8 cellular contexts compared by ENCODE assay signal in genomic region chr6:153024401-153025017, GRCh38. TPM values are rescaled to one million over a fixed set of nuclear protein-coding genes. Genes with fewer than 3 reads are reported as not detected.
DNase-seq lines count a peak whose midpoint lies in the region; ATAC-seq lines count a peak whose summit lies in the region.

No MANE protein-coding gene starts in this region.

- in situ Hi-C loops in G401 (cut with HindIII; ENCODE audit: low sequenced_read_pairs) = no loop called here

- peaks cover 0 to 4% of the 10 kb centered on the region in 2 donors for H3K4me1 Mint-ChIP-seq in natural killer cell treated with Interleukin-12 subunit alpha and Interleukin-12 subunit beta and Interleukin-15 and Interleukin-18, amount 100 ng/mL, for 72 hours (ENCODE audit: low read depth in 2 of 2)

- no peaks in the 10 kb centered on the region for H3K36me3 Mint-ChIP-seq in natural killer cell treated with Interleukin-12 subunit alpha and Interleukin-12 subunit beta and Interleukin-15 and Interleukin-18, amount 100 ng/mL, for 72 hours

- H3K4me3 Mint-ChIP-seq in natural killer cell treated with Interleukin-12 subunit alpha and Interleukin-12 subunit beta and Interleukin-15 and Interleukin-18, amount 100 ng/mL, for 72 hours = no peak overlapping the region

- H3K27me3 Mint-ChIP-seq in natural killer cell treated with Interleukin-12 subunit alpha and Interleukin-12 subunit beta and Interleukin-15 and Interleukin-18, amount 100 ng/mL, for 72 hours = peaks cover 10 to 14% of the 10 kb centered on the region in 2 donors

- no peaks in the 10 kb centered on the region for H3K9me3 Mint-ChIP-seq in natural killer cell treated with Interleukin-12 subunit alpha and Interleukin-12 subunit beta and Interleukin-15 and Interleukin-18, amount 100 ng/mL, for 72 hours

- DNase-seq in G401 (ENCODE audit: low spot score) (peak; percentile 79), NCI-H774 (lab: John Stamatoyannopoulos, UW) (peak; percentile 58), fibroblast of gingiva (ENCODE audit: low read depth) (peak; percentile 35), NCI-H187 treated with DMSO at 0.1 percent for 48 hours (lab: John Stamatoyannopoulos, UW) (no peak)
- peak; percentile 10 for DNase-seq in activated CD8-positive, alpha-beta memory T cell treated with anti-CD3 and anti-CD28 coated beads, Interleukin-2, amount 50 U/mL, for 1 hour (ENCODE audit: extremely low read depth)
- DNase-seq in natural killer cell treated with Interleukin-12 subunit alpha and Interleukin-12 subunit beta and Interleukin-15 and Interleukin-18, amount 100 ng/mL, for 72 hours (ENCODE audit: low spot score) = no peak

- ATAC-seq in GM21367 (IDR thresholded peaks at IDR 0.05; ENCODE audit: unreplicated experiment) = peak; percentile 99
- peak; percentile 98 for ATAC-seq in HG03469 (IDR thresholded peaks at IDR 0.05; ENCODE audit: unreplicated experiment)
- ATAC-seq in natural killer cell treated with Interleukin-12 subunit alpha and Interleukin-12 subunit beta and Interleukin-15 and Interleukin-18, amount 100 ng/mL, for 72 hours = peak; percentile 79 to 81

- no peak overlapping the region for H3K27ac Mint-ChIP-seq in natural killer cell treated with Interleukin-12 subunit alpha and Interleukin-12 subunit beta and Interleukin-15 and Interleukin-18, amount 100 ng/mL, for 72 hours

RNA-seq across cellular contexts. Expression of gene MTRF1L, which starts 22.0 kb away (rescaled TPM):
- 8.0 and 29.1 TPM in 2 replicates for total RNA-seq in G401 (2014; rRNA removed; shearing (Covaris generic))
- total RNA-seq in natural killer cell treated with Interleukin-12 subunit alpha and Interleukin-12 subunit beta and Interleukin-15 and Interleukin-18, amount 100 ng/mL, for 72 hours = 10 to 100 TPM; 23.6 to 30.8 TPM

RNA-seq across cellular contexts. Expression of gene FBXO5, which starts 41.7 kb away (rescaled TPM):
- total RNA-seq in G401 (2014; rRNA removed; shearing (Covaris generic)) = 30.5 and 32.5 TPM in 2 replicates
- total RNA-seq in natural killer cell treated with Interleukin-12 subunit alpha and Interleukin-12 subunit beta and Interleukin-15 and Interleukin-18, amount 100 ng/mL, for 72 hours = 10 to 100 TPM; 26.3 to 33.9 TPM

Comparison
In these comparisons a context has a peak if more than half of its experiments do, and no peak if none do; other contexts are left out.
1. DNase-seq: peak in G401 (single experiment), NCI-H774 (single experiment), activated CD8-positive, alpha-beta memory T cell treated with anti-CD3 and anti-CD28 coated beads, Interleukin-2, amount 50 U/mL, for 1 hour (single experiment) and fibroblast of gingiva (single experiment); none in natural killer cell treated with Interleukin-12 subunit alpha and Interleukin-12 subunit beta and Interleukin-15 and Interleukin-18, amount 100 ng/mL, for 72 hours (single experiment) and NCI-H187 treated with DMSO at 0.1 percent for 48 hours (single experiment).
2. Peak in every context shown above with its lines, with median percentiles within 50 percentile points of each other: ATAC-seq.